In the genomic region with DNA sequence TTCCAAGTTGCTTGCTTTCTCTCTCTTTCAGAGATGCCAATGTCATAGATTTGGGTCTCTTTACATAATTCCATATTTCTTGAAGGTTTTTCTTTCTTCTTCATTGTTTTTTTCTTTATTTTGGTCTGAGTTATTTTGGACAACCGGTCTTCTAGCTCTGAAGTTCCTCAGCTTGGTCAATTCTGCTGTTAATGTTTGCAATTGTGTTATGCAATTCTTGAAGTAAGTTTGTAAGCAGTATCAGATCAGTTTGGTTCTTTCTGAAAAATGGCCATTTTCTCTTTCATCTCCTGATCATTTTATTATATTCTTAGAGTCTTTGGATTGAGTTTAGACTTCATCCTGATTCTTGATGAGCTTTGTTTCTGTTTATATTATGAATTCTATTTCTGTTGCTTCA, we compare ENCODE assay signal across 9 cellular contexts. TPM values are rescaled to one million over a fixed set of nuclear protein-coding genes. Genes with fewer than 3 reads are reported as not detected.
"Had no signal": no experiment of that assay in that cellular context is flagged by ENCODE, and none has a peak within 500 bp of the region (broad histone marks: within the 10 kb centered on the region; RNA-seq: fewer than 3 reads in every experiment).

No MANE protein-coding gene starts in this region.

- ATAC-seq: K562 had no signal

- H3K27ac ChIP-seq: HL-60, KMS-11 had no signal

- H3K4me3 ChIP-seq: K562 had no signal

- H3K9ac ChIP-seq: KMS-11 had no signal

- H3K4me2 ChIP-seq: KMS-11 had no signal

- FAIRE-seq: K562 had no signal

- DNase-seq: IMR-90, KBM-7, KG1 had no signal

RNA-seq across cellular contexts. Expression of gene PRDM9, which starts 16.4 kb away (rescaled TPM):
- total RNA-seq: HT-29, HT1080, IMR-90 had no signal
- polyA plus RNA-seq: IgD-negative memory B cell, IMR-90 had no signal
